Comparison of ENCODE assay signal across 14 cellular contexts in the genomic region with DNA sequence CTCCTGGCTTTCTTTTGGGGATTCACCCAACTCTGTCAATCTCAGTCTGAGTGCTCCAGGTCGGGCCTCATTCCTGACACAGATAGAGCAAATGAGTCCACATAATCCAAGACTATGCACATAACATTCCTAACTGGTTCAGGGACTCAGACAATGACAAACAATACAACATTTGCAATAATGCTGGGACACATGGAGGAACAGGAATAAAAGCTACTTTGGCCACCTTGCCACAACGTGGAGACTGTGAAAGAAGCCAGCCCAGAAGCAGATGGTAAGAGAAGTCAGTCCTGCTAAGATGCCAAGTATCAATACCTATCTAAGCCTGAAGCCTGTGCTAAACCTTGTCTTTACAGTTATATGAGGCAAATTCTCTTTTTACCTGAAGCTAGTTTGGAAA.
"Had no signal": no experiment of that assay in that cellular context is flagged by ENCODE, and none has a peak within 500 bp of the region (broad histone marks: within the 10 kb centered on the region; RNA-seq: fewer than 3 reads in every experiment).

No MANE protein-coding gene starts in this region.

- DNase-seq: activated CD8-positive, alpha-beta memory T cell treated with anti-CD3 and anti-CD28 coated beads, Interleukin-2, amount 10 ng/mL, durations not matched to agents 7 days and 5 days; activated effector memory CD4-positive, alpha-beta T cell treated with anti-CD3 and anti-CD28 coated beads, Interleukin-2, amount 50 U/mL, for 16 hours; activated naive CD8-positive, alpha-beta T cell treated with anti-CD3 and anti-CD28 coated beads, Interleukin-2, amount 10 ng/mL, durations not matched to agents 7 days and 5 days; activated T-cell treated with anti-CD3 and anti-CD28 coated beads, Interleukin-2, amount 50 U/mL, for 4 hours; dorsolateral prefrontal cortex; kidney; left lung; ovary; sigmoid colon; spleen; stimulated activated naive CD8-positive, alpha-beta T cell treated with anti-CD3 and anti-CD28 coated beads, Interleukin-15, amount 100 ng/mL, for 72 hours had no signal

- H3K9me3 Mint-ChIP-seq: activated naive CD8-positive, alpha-beta T cell treated with anti-CD3 and anti-CD28 coated beads, Interleukin-2, amount 10 ng/mL, durations not matched to agents 7 days and 5 days; activated T-cell treated with anti-CD3 and anti-CD28 coated beads, Interleukin-2, amount 50 U/mL, for 4 hours; stimulated activated naive CD8-positive, alpha-beta T cell treated with anti-CD3 and anti-CD28 coated beads, Interleukin-15, amount 100 ng/mL, for 72 hours; T-helper 2 cell treated with Interferon-gamma antibody and Interleukin-4, amounts not matched to agents 5 μg/mL and 100 μg/mL, for 36 hours had no signal

- H3K27ac Mint-ChIP-seq: activated CD8-positive, alpha-beta memory T cell treated with anti-CD3 and anti-CD28 coated beads, Interleukin-2, amount 10 ng/mL, durations not matched to agents 7 days and 5 days; activated naive CD8-positive, alpha-beta T cell treated with anti-CD3 and anti-CD28 coated beads, Interleukin-2, amount 10 ng/mL, durations not matched to agents 7 days and 5 days had no signal

- H3K4me3 Mint-ChIP-seq: activated CD8-positive, alpha-beta memory T cell treated with anti-CD3 and anti-CD28 coated beads, Interleukin-2, amount 10 ng/mL, durations not matched to agents 7 days and 5 days; activated naive CD8-positive, alpha-beta T cell treated with anti-CD3 and anti-CD28 coated beads, Interleukin-2, amount 10 ng/mL, durations not matched to agents 7 days and 5 days; activated T-cell treated with anti-CD3 and anti-CD28 coated beads, Interleukin-2, amount 50 U/mL, for 4 hours; T-helper 2 cell treated with Interferon-gamma antibody and Interleukin-4, amounts not matched to agents 5 μg/mL and 100 μg/mL, for 36 hours had no signal

- ATAC-seq: activated CD8-positive, alpha-beta memory T cell treated with anti-CD3 and anti-CD28 coated beads, Interleukin-2, amount 10 ng/mL, durations not matched to agents 7 days and 5 days; activated T-cell treated with anti-CD3 and anti-CD28 coated beads, Interleukin-2, amount 50 U/mL, for 4 hours; left lung; stimulated activated naive CD8-positive, alpha-beta T cell treated with anti-CD3 and anti-CD28 coated beads, Interleukin-15, amount 100 ng/mL, for 72 hours had no signal

- H3K27ac ChIP-seq: left lung, ovary, sigmoid colon, spleen, upper lobe of left lung had no signal

- H3K27me3 Mint-ChIP-seq: activated CD8-positive, alpha-beta memory T cell treated with anti-CD3 and anti-CD28 coated beads, Interleukin-2, amount 10 ng/mL, durations not matched to agents 7 days and 5 days; activated naive CD8-positive, alpha-beta T cell treated with anti-CD3 and anti-CD28 coated beads, Interleukin-2, amount 10 ng/mL, durations not matched to agents 7 days and 5 days; stimulated activated naive CD8-positive, alpha-beta T cell treated with anti-CD3 and anti-CD28 coated beads, Interleukin-15, amount 100 ng/mL, for 72 hours had no signal

- H3K9me3 ChIP-seq: left lung, ovary, sigmoid colon, spleen, upper lobe of left lung had no signal

- H3K36me3 ChIP-seq: left lung, ovary, sigmoid colon, spleen, upper lobe of left lung had no signal

- H3K27me3 ChIP-seq: dorsolateral prefrontal cortex, hepatocyte, left lung, ovary, sigmoid colon, spleen, upper lobe of left lung had no signal

- H3K4me3 ChIP-seq: dorsolateral prefrontal cortex, hepatocyte, left lung, ovary, sigmoid colon, spleen, upper lobe of left lung had no signal
